Comparison of ENCODE assay signal across 32 cellular contexts in genomic region chr10:23172429-23172828, GRCh38. TPM values are rescaled to one million over a fixed set of nuclear protein-coding genes. Genes with fewer than 3 reads are reported as not detected.
DNase-seq lines count a peak whose midpoint lies in the region; ATAC-seq and TF ChIP-seq lines count a peak whose summit lies in the region.
"Had no signal": no experiment of that assay in that cellular context is flagged by ENCODE, and none has a peak within 500 bp of the region (broad histone marks: within the 10 kb centered on the region; RNA-seq: fewer than 3 reads in every experiment).

No MANE protein-coding gene starts in this region.

- ATAC-seq in HG03039 (IDR thresholded peaks at IDR 0.05; ENCODE audit: unreplicated experiment) = no peak
- ATAC-seq: activated CD8-positive, alpha-beta T cell treated with anti-CD3 and anti-CD28 coated beads for 36 hours; activated naive CD8-positive, alpha-beta T cell treated with anti-CD3 and anti-CD28 coated beads, Interleukin-2, amount 50 U/mL, for 24 hours had no signal

- H3K36me3 Mint-ChIP-seq in neural progenitor cell = no peaks in the 10 kb centered on the region
- H3K36me3 Mint-ChIP-seq: naive B cell had no signal

- peaks cover 71% of the 10 kb centered on the region for H4K20me1 ChIP-seq in neural progenitor cell (ENCODE audit: low read depth)

- TF ChIP-seq CTCF in HEK293 (tag by site-specific recombination; IDR thresholded peaks at IDR 0.05) (no peak), dorsolateral prefrontal cortex (IDR thresholded peaks at IDR 0.05 in 54 of 56, conservative IDR thresholded peaks at IDR 0.05 in 2 of 56; ENCODE audit: low read depth in 1 of 56, partially characterized antibody in 56 of 56) (no peak), neural progenitor cell (IDR thresholded peaks at IDR 0.05) (no peak)

- no peaks in the 10 kb centered on the region for H3K9me3 ChIP-seq in HEK293 (ENCODE audit: control insufficient read depth, insufficient read depth, low read depth, low read length)
- no peaks in the 10 kb centered on the region for H3K9me3 ChIP-seq in neural progenitor cell (ENCODE audit: low read depth)
- H3K9me3 ChIP-seq: body of pancreas, left ventricle myocardium inferior, right atrium auricular region, spleen, testis, uterus had no signal

- H3K9me3 Mint-ChIP-seq in neural progenitor cell = peaks cover 2% of the 10 kb centered on the region
- H3K9me3 Mint-ChIP-seq: activated B cell treated with CpG ODN at 0.5 μM for 24 hours; activated CD8-positive, alpha-beta T cell treated with anti-CD3 and anti-CD28 coated beads for 36 hours; activated naive CD8-positive, alpha-beta T cell treated with anti-CD3 and anti-CD28 coated beads, Interleukin-2, amount 50 U/mL, for 24 hours had no signal

- H3K4me1 Mint-ChIP-seq in neural progenitor cell = peaks cover 14% of the 10 kb centered on the region
- H3K4me1 Mint-ChIP-seq: activated B cell treated with CpG ODN at 0.5 μM for 24 hours had no signal

- CTCF ChIA-PET in HEK293 (lab: Yijun Ruan, JAX) = interaction anchor here (1.1 to 1.4 kb wide), 2 partner anchors 14 to 49 kb away, joined by 3 to 6 read pairs; no protein-coding TSS in a partner anchor

- POLR2A ChIA-PET in HEK293 (lab: Yijun Ruan, JAX) = no interaction called here

- H3K9ac ChIP-seq in neural progenitor cell = no peak overlapping the region

- H3K4me3 ChIP-seq in HEK293 (ENCODE audit: low read depth, low read length) (no peak overlapping the region), dorsolateral prefrontal cortex (peak overlapping the region in 58 of 59 donors; percentile 13 to 71 (median 56)), neural progenitor cell (no peak overlapping the region)
- H3K4me3 ChIP-seq: spleen, uterus had no signal

- no peaks in the 10 kb centered on the region for H3K36me3 ChIP-seq in HEK293 (ENCODE audit: control insufficient read depth in 2 of 2, insufficient read depth in 1 of 2, low read length in 2 of 2)
- H3K36me3 ChIP-seq in neural progenitor cell = no peaks in the 10 kb centered on the region
- H3K36me3 ChIP-seq: left ventricle myocardium inferior, right atrium auricular region, spleen, uterus had no signal

- intact Hi-C loops in dorsolateral prefrontal cortex (cut with DNase I) = loop anchor here in 1 of 2 donors (10.0 kb wide), 1 partner anchor 532 kb away; no protein-coding TSS in a partner anchor

- no peak overlapping the region for H3K27ac Mint-ChIP-seq in neural progenitor cell
- H3K27ac Mint-ChIP-seq: activated B cell treated with CpG ODN at 0.5 μM for 24 hours; activated CD8-positive, alpha-beta T cell treated with anti-CD3 and anti-CD28 coated beads for 36 hours; activated naive CD8-positive, alpha-beta T cell treated with anti-CD3 and anti-CD28 coated beads, Interleukin-2, amount 50 U/mL, for 24 hours had no signal

- peaks cover 21% of the 10 kb centered on the region for H3F3A ChIP-seq in neural progenitor cell (ENCODE audit: low read depth)

- peak overlapping the region; percentile 66 for H3K4me3 Mint-ChIP-seq in neural progenitor cell
- H3K4me3 Mint-ChIP-seq: activated B cell treated with CpG ODN at 0.5 μM for 24 hours; activated CD8-positive, alpha-beta T cell treated with anti-CD3 and anti-CD28 coated beads for 36 hours; activated naive CD8-positive, alpha-beta T cell treated with anti-CD3 and anti-CD28 coated beads, Interleukin-2, amount 50 U/mL, for 24 hours had no signal

- H3K4me1 ChIP-seq in HEK293 (ENCODE audit: control insufficient read depth, insufficient read depth, low read length) (no peaks in the 10 kb centered on the region; the same call in 1 of the 2 replicates), neural progenitor cell (peaks cover 14% of the 10 kb centered on the region)
- H3K4me1 ChIP-seq: testis had no signal

- peaks cover 75% of the 10 kb centered on the region for H3K27me3 Mint-ChIP-seq in neural progenitor cell (ENCODE audit: insufficient read depth, low read depth)

- no peaks in the 10 kb centered on the region for H3K79me2 ChIP-seq in neural progenitor cell (ENCODE audit: low read depth)

- H3K27ac ChIP-seq in HEK293 (ENCODE audit: extremely low read depth, low read depth, low read length) (no peak overlapping the region), dorsolateral prefrontal cortex (peak overlapping the region in 42 of 59 donors; percentile 11 to 88 (median 69)), neural progenitor cell (no peak overlapping the region)
- H3K27ac ChIP-seq: left ventricle myocardium inferior, right atrium auricular region, spleen, testis, uterus had no signal

- peak; percentile 42 for DNase-seq in D341Med (ENCODE audit: low spot score)
- DNase-seq in dorsolateral prefrontal cortex = peak in 1 of 10 donors; percentile 10
- DNase-seq in neural progenitor cell (ENCODE audit: low spot score) = no peak
- DNase-seq in NCI-H526 (lab: John Stamatoyannopoulos, UW) = no peak
- no peak for DNase-seq in stimulated activated CD8-positive, alpha-beta memory T cell treated with anti-CD3 and anti-CD28 coated beads, Interleukin-4, amount 100 ng/mL, for 48 hours
- no peak for DNase-seq in T-helper 1 cell
- DNase-seq: ACHN; activated B cell treated with CpG ODN at 0.5 μM for 24 hours; activated CD8-positive, alpha-beta T cell treated with anti-CD3 and anti-CD28 coated beads for 36 hours; activated gamma-delta T cell treated with Interleukin-2 at 50 U/mL for 16 hours; activated naive CD8-positive, alpha-beta T cell treated with anti-CD3 and anti-CD28 coated beads, Interleukin-2, amount 50 U/mL, for 24 hours; DMS79 treated with DMSO at 0.1 percent for 48 hours; erythroblast; HCEC 1CT; KBM-7; left ventricle myocardium inferior; MM.1S; naive B cell; NCI-H774; spleen; stimulated activated CD4-positive, alpha-beta T cell treated with anti-CD3 and anti-CD28 coated beads, Interleukin-2, amount 100 ng/mL, for 48 hours; stimulated activated naive CD4-positive, alpha-beta T cell; T1000; testis; uterus had no signal

- H3K27me3 ChIP-seq in dorsolateral prefrontal cortex = peaks cover 0 to 55% (median 31%) of the 10 kb centered on the region in 45 donors
- peaks cover 100% of the 10 kb centered on the region for H3K27me3 ChIP-seq in neural progenitor cell
- H3K27me3 ChIP-seq: body of pancreas, testis had no signal

- peak overlapping the region; percentile 78 for H3K4me2 ChIP-seq in neural progenitor cell

- H2AFZ ChIP-seq in neural progenitor cell (replicated peaks) = no peak overlapping the region

TF ChIP-seq in HEK293, 187 proteins besides CTCF, POLR2A, EP300 and RAD21:
- no peak for TF ChIP-seq ZNF37A (tag by site-specific recombination; IDR thresholded peaks at IDR 0.05)
- no peak for TF ChIP-seq PRDM6 (tag by site-specific recombination; IDR thresholded peaks at IDR 0.05)
- no peak for TF ChIP-seq ZNF16 (tag by site-specific recombination; IDR thresholded peaks at IDR 0.05; ENCODE audit: low read depth)
- TF ChIP-seq ZNF366 (tag by site-specific recombination; conservative IDR thresholded peaks at IDR 0.05) = no peak
- TF ChIP-seq TRIM28 (IDR thresholded peaks at IDR 0.05; ENCODE audit: borderline replicate concordance, low read length) = no peak
- TF ChIP-seq ZNF24 (tag by site-specific recombination; IDR thresholded peaks at IDR 0.05) = no peak
- peak; percentile 34 for TF ChIP-seq GLIS2 (tag by site-specific recombination; IDR thresholded peaks at IDR 0.05)
TF ChIP-seq in HEK293: peak in this region for 1.

RNA-seq across cellular contexts. Expression of gene PTF1A, which starts 19.7 kb away (rescaled TPM):
- total RNA-seq in dorsolateral prefrontal cortex (1 to 10 TPM in 38 of 120 experiments, under 1 TPM in 48, not detected in 34; 0.26 to 3.7 (median 0.93) TPM), neural progenitor cell (ENCODE audit: low replicate concordance) (not detected in 2 replicates)
- total RNA-seq: activated B cell treated with CpG ODN at 0.5 μM for 24 hours; activated CD8-positive, alpha-beta T cell treated with anti-CD3 and anti-CD28 coated beads for 36 hours; chondrocyte; fibroblast of villous mesenchyme; left ventricle myocardium inferior; omental fat pad; right atrium auricular region; spleen had no signal

Comparison
In these comparisons a context has a peak if more than half of its experiments do, and no peak if none do; other contexts are left out.
1. H3K27ac ChIP-seq: peak in dorsolateral prefrontal cortex (42 of 59); none in HEK293 (single experiment) and neural progenitor cell (single experiment).
2. H3K4me3 ChIP-seq: peak in dorsolateral prefrontal cortex (58 of 59); none in HEK293 (single experiment) and neural progenitor cell (single experiment).